27 cellular contexts compared by ENCODE assay signal in the genomic region with DNA sequence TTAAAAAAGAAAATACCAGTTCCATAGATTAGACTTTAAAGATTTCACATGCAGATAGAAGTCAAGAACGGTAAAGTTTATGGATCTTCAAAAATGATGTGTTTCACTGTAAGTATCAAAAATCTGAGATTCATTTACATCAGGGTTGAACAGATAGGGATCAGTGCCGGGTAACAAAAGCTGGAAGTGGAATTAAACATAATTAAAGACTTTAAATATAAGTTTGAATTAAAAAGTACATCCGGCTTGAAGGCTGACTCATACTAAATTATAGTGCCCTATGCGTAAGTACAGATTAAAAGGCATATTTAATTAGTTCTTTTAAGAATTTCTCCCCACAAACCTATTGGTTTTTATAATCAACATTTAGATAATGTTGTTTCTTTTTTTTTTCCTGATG.
"Had no signal": no experiment of that assay in that cellular context is flagged by ENCODE, and none has a peak within 500 bp of the region (broad histone marks: within the 10 kb centered on the region; RNA-seq: fewer than 3 reads in every experiment).

No MANE protein-coding gene starts in this region.

- H3K4me3 Mint-ChIP-seq: effector memory CD8-positive, alpha-beta T cell; memory B cell; naive B cell; natural killer cell treated with Interleukin-12 subunit alpha and Interleukin-12 subunit beta and Interleukin-15 and Interleukin-18, amount 100 ng/mL, for 72 hours; stimulated activated naive CD8-positive, alpha-beta T cell treated with anti-CD3 and anti-CD28 coated beads, Interleukin-15, amount 100 ng/mL, for 72 hours had no signal

- H3K27ac Mint-ChIP-seq: effector memory CD8-positive, alpha-beta T cell; memory B cell; naive B cell; natural killer cell treated with Interleukin-12 subunit alpha and Interleukin-12 subunit beta and Interleukin-15 and Interleukin-18, amount 100 ng/mL, for 72 hours; stimulated activated naive CD8-positive, alpha-beta T cell treated with anti-CD3 and anti-CD28 coated beads, Interleukin-15, amount 100 ng/mL, for 72 hours had no signal

- H3K9me3 ChIP-seq: gastrocnemius medialis, mucosa of descending colon, pancreas, right lobe of liver, suprapubic skin, transverse colon, vagina had no signal

- H3K36me3 ChIP-seq: gastrocnemius medialis, pancreas, right lobe of liver, suprapubic skin, transverse colon, vagina had no signal

- H3K27me3 Mint-ChIP-seq: effector memory CD8-positive, alpha-beta T cell; memory B cell; naive B cell had no signal

- H3K4me1 Mint-ChIP-seq: memory B cell had no signal

- ATAC-seq: effector memory CD8-positive, alpha-beta T cell; esophagus mucosa; gastrocnemius medialis; left lobe of liver; mucosa of descending colon; natural killer cell treated with Interleukin-12 subunit alpha and Interleukin-12 subunit beta and Interleukin-15 and Interleukin-18, amount 100 ng/mL, for 72 hours; pancreas; right lobe of liver; stimulated activated naive CD8-positive, alpha-beta T cell treated with anti-CD3 and anti-CD28 coated beads, Interleukin-15, amount 100 ng/mL, for 72 hours had no signal

- H3K4me3 ChIP-seq: coronary artery, gastrocnemius medialis, lung, mucosa of descending colon, pancreas, right lobe of liver, suprapubic skin, transverse colon, vagina had no signal

- H3K9me3 Mint-ChIP-seq: natural killer cell treated with Interleukin-12 subunit alpha and Interleukin-12 subunit beta and Interleukin-15 and Interleukin-18, amount 100 ng/mL, for 72 hours had no signal

- H3K27me3 ChIP-seq: gastrocnemius medialis, pancreas, right lobe of liver, suprapubic skin, transverse colon, vagina had no signal

- H3K36me3 Mint-ChIP-seq: memory B cell; naive B cell; natural killer cell treated with Interleukin-12 subunit alpha and Interleukin-12 subunit beta and Interleukin-15 and Interleukin-18, amount 100 ng/mL, for 72 hours had no signal

- DNase-seq: effector memory CD8-positive, alpha-beta T cell; foreskin fibroblast; gastrocnemius medialis; head of caudate nucleus; kidney; mucosa of descending colon; naive B cell; nucleus accumbens; pancreas; right lobe of liver; small intestine; stimulated activated CD4-positive, alpha-beta T cell treated with anti-CD3 and anti-CD28 coated beads, Interleukin-12 subunit alpha, Interleukin-12 subunit beta, amount 100 ng/mL, for 4 hours; stimulated activated CD4-positive, alpha-beta T cell treated with anti-CD3 and anti-CD28 coated beads, Interleukin-1b, Interleukin-23, amount 100 ng/mL, for 48 hours; stimulated activated CD4-positive, alpha-beta T cell treated with anti-CD3 and anti-CD28 coated beads, Interleukin-4, amount 100 ng/mL, for 1 hour; stimulated activated CD8-positive, alpha-beta memory T cell treated with anti-CD3 and anti-CD28 coated beads, Interleukin-4, amount 100 ng/mL, for 48 hours; stimulated activated naive CD4-positive, alpha-beta T cell; stimulated activated naive CD8-positive, alpha-beta T cell treated with anti-CD3 and anti-CD28 coated beads, Interleukin-15, amount 100 ng/mL, for 72 hours; transverse colon had no signal

- H3K27ac ChIP-seq: coronary artery, epithelial cell of prostate, gastrocnemius medialis, pancreas, right lobe of liver, suprapubic skin, transverse colon, vagina had no signal
